In genomic region chr11:115352805-115353483, GRCh38 we compare ENCODE assay signal across 9 cellular contexts.
"Had no signal": no experiment of that assay in that cellular context is flagged by ENCODE, and none has a peak within 500 bp of the region (broad histone marks: within the 10 kb centered on the region; RNA-seq: fewer than 3 reads in every experiment).

No MANE protein-coding gene starts in this region.

- DNase-seq: GM23248, GOT3, H7, HFFc6 had no signal

- H3K4me3 ChIP-seq: GM23248, HAP-1, K562 had no signal

- H3K36me3 ChIP-seq: HAP-1 had no signal

- ATAC-seq: HCT116, HepG2, K562 had no signal

- H3K4me3 Mint-ChIP-seq: HFFc6 had no signal

- H3K27ac ChIP-seq: GM23248, HL-60 had no signal

- H3K9me3 ChIP-seq: HAP-1 had no signal

- H3K4me1 ChIP-seq: HAP-1 had no signal

- H3K27ac Mint-ChIP-seq: HFFc6 had no signal

- FAIRE-seq: HepG2, K562 had no signal
